8 cellular contexts compared by ENCODE assay signal in the genomic region with DNA sequence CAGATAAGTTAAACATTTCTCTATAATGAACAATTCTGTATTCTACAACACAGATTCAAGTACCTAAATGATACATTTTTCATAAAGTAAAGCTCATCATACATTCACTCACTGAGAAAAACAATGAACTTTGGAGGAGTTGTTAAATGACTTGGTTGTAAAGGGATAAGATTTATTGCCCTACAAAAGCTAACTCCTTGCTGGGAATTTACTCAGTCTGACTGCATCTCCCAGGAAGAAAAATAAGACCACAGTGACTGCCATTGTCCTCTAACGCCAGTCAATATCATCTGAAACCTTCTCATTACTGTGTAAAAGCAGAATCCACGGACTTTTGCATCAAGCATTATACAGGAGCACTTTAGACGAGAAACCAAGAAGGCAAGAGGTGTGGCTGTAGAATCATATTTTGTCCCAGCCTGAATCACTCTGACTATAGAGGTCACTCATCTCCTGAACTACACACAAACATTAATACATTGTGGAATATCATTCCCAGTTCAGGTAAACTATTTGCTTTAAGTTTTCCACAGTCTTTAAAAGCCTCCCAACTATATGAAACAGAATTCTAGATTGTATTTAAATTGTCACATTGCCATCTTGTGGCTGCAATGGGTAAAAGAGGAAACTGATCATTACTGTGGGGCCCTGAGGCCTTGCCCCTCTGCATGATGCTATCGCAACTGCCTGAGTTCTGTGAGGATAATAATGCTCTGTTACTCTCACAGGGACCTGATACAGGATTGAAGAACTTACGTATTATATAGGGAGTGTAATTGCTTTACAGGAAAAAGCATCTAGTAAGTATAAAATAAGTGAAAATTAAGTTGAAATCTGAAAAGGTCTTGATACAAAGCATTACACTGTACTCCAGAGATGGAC.
A peak's percentile ranks its signal among the peaks of the same experiment; 100 is the strongest.
DNase-seq lines count a peak whose midpoint lies in the region; ATAC-seq lines count a peak whose summit lies in the region.

No MANE protein-coding gene starts in this region.

- no peak overlapping the region for H3K4me2 ChIP-seq in trophoblast cell (ENCODE audit: low read length)

- H3K9me3 Mint-ChIP-seq in effector memory CD8-positive, alpha-beta T cell, result no peaks in the 10 kb centered on the region

- H3K9ac ChIP-seq in trophoblast cell (ENCODE audit: low read length), result no peak overlapping the region

- H3K4me3 ChIP-seq in trophoblast cell (ENCODE audit: low read depth, low read length), result no peak overlapping the region

- no peak overlapping the region for H3K14ac ChIP-seq in trophoblast cell (ENCODE audit: low read length)

- no peaks in the 10 kb centered on the region for H3K79me1 ChIP-seq in trophoblast cell (ENCODE audit: low read length)

- no peak overlapping the region for H4K8ac ChIP-seq in trophoblast cell (ENCODE audit: low read depth, low read length)

- H3K23ac ChIP-seq in trophoblast cell (ENCODE audit: low read length), result no peak overlapping the region

- whole genome bisulfite sequencing in trophoblast cell (ENCODE audit: extremely low coverage, insufficient coverage, insufficient read length), result no CpG with 5 or more reads among the region's 5 CpGs

- no peaks in the 10 kb centered on the region for H3K9me3 ChIP-seq in trophoblast cell (ENCODE audit: insufficient read depth, low read depth, low read length)

- no peaks in the 10 kb centered on the region for H3K36me3 ChIP-seq in trophoblast cell (ENCODE audit: control insufficient read depth in 1 of 2, insufficient read depth in 2 of 2, low read length in 2 of 2)

- peaks cover 4% of the 10 kb centered on the region for H3K36me3 Mint-ChIP-seq in effector memory CD8-positive, alpha-beta T cell (ENCODE audit: insufficient read depth)

- H3K27me3 ChIP-seq in trophoblast cell (ENCODE audit: insufficient read depth, low read length), result no peaks in the 10 kb centered on the region

- no peak overlapping the region for H2BK120ac ChIP-seq in trophoblast cell (ENCODE audit: insufficient read depth, low read length, poor library complexity)

- no peak overlapping the region for H4K12ac ChIP-seq in trophoblast cell (ENCODE audit: low read depth, low read length)

- H3K4me1 Mint-ChIP-seq in effector memory CD8-positive, alpha-beta T cell (ENCODE audit: low read depth in 2 of 2), result peaks cover 0 to 1% of the 10 kb centered on the region in 2 donors

- H3K4me3 Mint-ChIP-seq in effector memory CD8-positive, alpha-beta T cell, result no peak overlapping the region

- H3K4ac ChIP-seq in trophoblast cell (ENCODE audit: low read depth, low read length), result no peak overlapping the region

- no peak overlapping the region for H2BK12ac ChIP-seq in trophoblast cell (ENCODE audit: low read length)

- no peak overlapping the region for H4K91ac ChIP-seq in trophoblast cell (ENCODE audit: low read depth, low read length)

- ATAC-seq in GM19397 (IDR thresholded peaks at IDR 0.05; ENCODE audit: unreplicated experiment) (peak; percentile 70), HG03342 (IDR thresholded peaks at IDR 0.05; ENCODE audit: unreplicated experiment) (peak; percentile 80)
- ATAC-seq in effector memory CD8-positive, alpha-beta T cell (replicated peaks), result peak; percentile 49

- DNase-seq in ELF-1 (ENCODE audit: low read depth, low spot score) (peak; percentile 49), NOMO-1 (lab: John Stamatoyannopoulos, UW; ENCODE audit: unreplicated experiment in 2 of 2) (peak; percentile 48 to 63), trophoblast cell (peak; percentile 15 to 70), hypothalamus (lab: John Stamatoyannopoulos, UW) (no peak), HK-2 (ENCODE audit: unreplicated experiment) (no peak)
- DNase-seq in effector memory CD8-positive, alpha-beta T cell, result peak in 1 of 3 experiments; percentile 4

- H2AK5ac ChIP-seq in trophoblast cell (ENCODE audit: low read length), result no peak overlapping the region

- no peaks in the 10 kb centered on the region for H3K27me3 Mint-ChIP-seq in effector memory CD8-positive, alpha-beta T cell

- H3K79me2 ChIP-seq in trophoblast cell (ENCODE audit: control insufficient read depth, insufficient read depth, low read length, poor library complexity), result no peaks in the 10 kb centered on the region

- H2AFZ ChIP-seq in trophoblast cell (ENCODE audit: insufficient read depth, low read length, poor library complexity), result no peak overlapping the region

- no peak overlapping the region for H3K27ac ChIP-seq in trophoblast cell (ENCODE audit: low read depth, low read length)

- H3K27ac Mint-ChIP-seq in effector memory CD8-positive, alpha-beta T cell, result no peak overlapping the region

- no peak overlapping the region for H3K18ac ChIP-seq in trophoblast cell (ENCODE audit: low read length)

- H2BK5ac ChIP-seq in trophoblast cell (ENCODE audit: low read depth, low read length, poor library complexity), result no peak overlapping the region

- no peaks in the 10 kb centered on the region for H3K4me1 ChIP-seq in trophoblast cell (ENCODE audit: control insufficient read depth in 1 of 2, insufficient read depth in 2 of 2, low read length in 2 of 2)

Comparison
In these comparisons a context has a peak if more than half of its experiments do, and no peak if none do; other contexts are left out.
1. DNase-seq: peak in ELF-1 (single experiment), NOMO-1 (2 of 2) and trophoblast cell (2 of 2); none in hypothalamus (0 of 51) and HK-2 (single experiment).
2. Peak in every context shown above with its lines, with median percentiles within 50 percentile points of each other: ATAC-seq.